ENCODE assay signal across 11 cellular contexts in the genomic region with DNA sequence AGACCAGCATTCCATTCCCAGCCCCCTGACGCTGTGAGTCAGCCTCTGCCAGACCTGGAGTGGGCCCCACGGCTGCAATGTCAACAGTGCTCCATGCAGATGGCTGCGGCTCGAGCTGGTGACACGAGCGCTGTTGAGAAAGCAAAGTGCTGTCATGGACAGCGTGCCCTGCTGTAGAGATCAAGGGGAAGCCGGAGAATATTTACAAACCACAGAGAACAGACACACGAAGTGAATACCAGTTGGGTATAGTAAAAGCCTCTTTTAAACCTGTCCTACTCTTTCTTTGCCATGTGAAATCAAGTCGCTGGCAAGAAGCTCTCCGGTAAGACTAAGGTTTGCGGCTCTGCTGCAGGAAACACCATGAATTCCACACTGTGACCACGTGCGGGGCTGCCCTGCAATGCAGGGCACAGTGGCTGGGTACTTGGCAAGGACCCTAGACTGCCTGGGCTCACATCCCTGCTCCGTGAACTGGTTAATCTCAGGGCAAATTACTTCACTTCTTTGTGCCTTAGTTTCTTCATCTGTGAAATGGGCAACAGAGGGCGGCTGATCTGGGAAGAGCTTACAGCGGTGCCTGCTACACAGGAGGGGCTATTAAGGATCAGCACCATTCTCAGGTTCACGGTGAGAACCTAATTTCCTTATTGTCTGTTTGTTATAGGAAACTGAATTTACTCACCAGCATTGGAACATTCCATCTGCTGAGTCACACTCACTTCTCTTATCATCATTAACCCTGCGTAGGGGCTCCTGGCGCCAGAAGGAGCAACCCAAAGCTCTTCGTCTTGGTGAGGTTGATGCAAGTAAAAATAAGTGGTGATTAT. TPM values are rescaled to one million over a fixed set of nuclear protein-coding genes. Genes with fewer than 3 reads are reported as not detected.
A peak's percentile ranks its signal among the peaks of the same experiment; 100 is the strongest.
DNase-seq lines count a peak whose midpoint lies in the region; ATAC-seq, FAIRE-seq and TF ChIP-seq lines count a peak whose summit lies in the region.
"Had no signal": no experiment of that assay in that cellular context is flagged by ENCODE, and none has a peak within 500 bp of the region (broad histone marks: within the 10 kb centered on the region; RNA-seq: fewer than 3 reads in every experiment).

No MANE protein-coding gene starts in this region.

- H4K20me1 ChIP-seq in HCT116 (ENCODE audit: insufficient read depth) (no peaks in the 10 kb centered on the region), PC-3 (ENCODE audit: low read length) (no peaks in the 10 kb centered on the region), endothelial cell of umbilical vein (replicated peaks; ENCODE audit: control insufficient read depth, extremely low read depth, insufficient read depth, low read length) (no peaks in the 10 kb centered on the region), osteoblast (ENCODE audit: insufficient read depth, low read length) (no peaks in the 10 kb centered on the region)

- H3K9me3 ChIP-seq in HCT116 (ENCODE audit: control insufficient read depth in 1 of 2, insufficient read depth in 1 of 2, low read depth in 1 of 2, low read length in 2 of 2) (no peaks in the 10 kb centered on the region), PC-3 (ENCODE audit: low read length) (no peaks in the 10 kb centered on the region), endothelial cell of umbilical vein (replicated peaks; ENCODE audit: control insufficient read depth, insufficient read depth, low read length) (no peaks in the 10 kb centered on the region), osteoblast (ENCODE audit: low read depth, low read length) (peaks cover 2% of the 10 kb centered on the region)

- H3K9ac ChIP-seq in HCT116 (ENCODE audit: low read length) (peak overlapping the region; percentile 65), PC-3 (ENCODE audit: low read length) (peak overlapping the region; percentile 76), endothelial cell of umbilical vein (replicated peaks; ENCODE audit: extremely low read depth, insufficient read depth, low read length) (peak overlapping the region; percentile 76)

- H3K79me2 ChIP-seq in HCT116 (ENCODE audit: insufficient read depth, low read length): no peaks in the 10 kb centered on the region
- H3K79me2 ChIP-seq in PC-3 (ENCODE audit: low read length): no peaks in the 10 kb centered on the region
- no peaks in the 10 kb centered on the region for H3K79me2 ChIP-seq in endothelial cell of umbilical vein (ENCODE audit: control insufficient read depth, insufficient read depth, low read length)
- no peaks in the 10 kb centered on the region for H3K79me2 ChIP-seq in osteoblast (ENCODE audit: insufficient read depth, low read length)

- no peaks in the 10 kb centered on the region for H3F3A ChIP-seq in PC-3 (ENCODE audit: low read length, unreplicated experiment)

- TF ChIP-seq RAD21 in HCT116 (IDR thresholded peaks at IDR 0.05; ENCODE audit: low read depth): peak; percentile 29; the same call in 1 of the 2 replicates

- intact Hi-C loops in HCT116 (cut with micrococcal nuclease): loop anchor here (1.0 kb wide), 1 partner anchor 23 kb away; no protein-coding TSS in a partner anchor
- intact Hi-C loops in PC-3 (cut with micrococcal nuclease): no loop called here
- intact Hi-C loops in endothelial cell of umbilical vein (cut with micrococcal nuclease): loop anchor here (1.0 kb wide), 3 partner anchors 23 to 256 kb away; no protein-coding TSS in a partner anchor

- H3K27ac ChIP-seq in HCT116 (ENCODE audit: low read depth, low read length): peak overlapping the region; percentile 96
- peak overlapping the region; percentile 93 for H3K27ac ChIP-seq in PC-3 (ENCODE audit: low read length)
- H3K27ac ChIP-seq in endothelial cell of umbilical vein (ENCODE audit: insufficient read depth, low read depth, low read length): peak overlapping the region; percentile 99
- H3K27ac ChIP-seq in osteoblast (ENCODE audit: low read depth, low read length): peak overlapping the region; percentile 78

- CTCF ChIA-PET in HCT116 (lab: Charles Lee): interaction anchor here (0.9 to 8.1 kb wide), 9 partner anchors 13 to 196 kb away, joined by 3 to 147 read pairs (median 5); no protein-coding TSS in a partner anchor
- CTCF ChIA-PET in PC-3 (lab: Charles Lee): interaction anchor here (0.6 to 1.1 kb wide), 4 partner anchors 11 to 195 kb away, joined by 3 to 5 read pairs (median 4); no protein-coding TSS in a partner anchor
- CTCF ChIA-PET in endothelial cell of umbilical vein (lab: Charles Lee): interaction anchor here (0.7 to 5.8 kb wide), 21 partner anchors 11 to 211 kb away, joined by 3 to 168 read pairs (median 4); partner anchors contain the start of gene MFNG

- DNase-seq in HCT116 (ENCODE audit: low read depth, low spot score): peak; percentile 85
- DNase-seq in PC-3: peak; percentile 84
- DNase-seq in endothelial cell of umbilical vein (ENCODE audit: low read depth, low spot score): peak; percentile 84
- no peak for DNase-seq in osteoblast (ENCODE audit: insufficient read length, low spot score, missing footprints)
- DNase-seq in stimulated activated CD4-positive, alpha-beta T cell treated with anti-CD3 and anti-CD28 coated beads, Interleukin-4, amount 100 ng/mL, for 4 hours: no peak
- DNase-seq in activated effector memory CD4-positive, alpha-beta T cell treated with anti-CD3 and anti-CD28 coated beads, Interleukin-2, amount 50 U/mL, for 16 hours: no peak
- no peak for DNase-seq in medulla oblongata (ENCODE audit: extremely low spot score)

- H3K4me3 ChIP-seq in HCT116 (replicated peaks in 1 of 2; ENCODE audit: low read depth in 1 of 2, low read length in 2 of 2) (peak overlapping the region; percentile 9 to 31; a peak in 2 of 4 replicates), PC-3 (ENCODE audit: low read length) (peak overlapping the region; percentile 37; the same call in 1 of the 2 replicates), endothelial cell of umbilical vein (replicated peaks in 1 of 3; ENCODE audit: insufficient read depth in 1 of 3, low read depth in 1 of 3, low read length in 3 of 3) (peak overlapping the region in 1 of 3 experiments; percentile 7), osteoblast (ENCODE audit: insufficient read depth, low read length) (peak overlapping the region; percentile 52)

- no peak for TF ChIP-seq POLR2A in HCT116 (IDR thresholded peaks at IDR 0.05; ENCODE audit: borderline replicate concordance, extremely low read depth, insufficient read depth, insufficient read length)
- no peak for TF ChIP-seq POLR2A in endothelial cell of umbilical vein (IDR thresholded peaks at IDR 0.05; ENCODE audit: low read depth, low read length)

- H3K4me1 ChIP-seq in HCT116 (ENCODE audit: control insufficient read depth in 1 of 2, insufficient read depth in 2 of 2, low read length in 2 of 2) (peaks cover 53 to 80% of the 10 kb centered on the region in 2 experiments), PC-3 (ENCODE audit: insufficient read depth, low read length) (peaks cover 25% of the 10 kb centered on the region), endothelial cell of umbilical vein (ENCODE audit: control insufficient read depth, extremely low read depth, insufficient read depth, low read length) (peaks cover 24% of the 10 kb centered on the region), osteoblast (ENCODE audit: insufficient read depth, low read length) (peaks cover 18% of the 10 kb centered on the region)

- H3K36me3 ChIP-seq in HCT116 (ENCODE audit: control insufficient read depth in 1 of 2, insufficient read depth in 2 of 2, low read length in 2 of 2) (no peaks in the 10 kb centered on the region), PC-3 (ENCODE audit: low read depth, low read length) (no peaks in the 10 kb centered on the region; the same call in 1 of the 2 replicates), endothelial cell of umbilical vein (ENCODE audit: control insufficient read depth in 2 of 2, extremely low read depth in 1 of 2, insufficient read depth in 2 of 2, low read length in 2 of 2) (no peaks in the 10 kb centered on the region), osteoblast (ENCODE audit: insufficient read depth, low read length) (no peaks in the 10 kb centered on the region)

- no peaks in the 10 kb centered on the region for H3K9me1 ChIP-seq in endothelial cell of umbilical vein (replicated peaks; ENCODE audit: control insufficient read depth, extremely low read depth, insufficient read depth, low read length)

- H3K27me3 ChIP-seq in HCT116 (ENCODE audit: insufficient read depth, low read length) (no peaks in the 10 kb centered on the region), PC-3 (ENCODE audit: low read length) (no peaks in the 10 kb centered on the region), endothelial cell of umbilical vein (ENCODE audit: control insufficient read depth in 2 of 2, insufficient read depth in 2 of 2, low read length in 2 of 2) (no peaks in the 10 kb centered on the region), osteoblast (ENCODE audit: insufficient read depth, low read length) (peaks cover 19% of the 10 kb centered on the region)

- FAIRE-seq in endothelial cell of umbilical vein (lab: Jason Lieb, UNC): peak; percentile 93
- FAIRE-seq: colon, TTC549 had no signal

- ATAC-seq in HCT116 (peak; percentile 49), PC-3 (peak; percentile 72), GM21723 (IDR thresholded peaks at IDR 0.05; ENCODE audit: unreplicated experiment) (no peak)
- ATAC-seq: natural killer cell treated with Interleukin-12 subunit alpha and Interleukin-12 subunit beta and Interleukin-15 and Interleukin-18, amount 100 ng/mL, for 72 hours had no signal

- RAD21 ChIA-PET in HCT116 (lab: Charles Lee; ENCODE audit: low non-redundant PET in 1 of 2, low total read pairs in 2 of 2, uncharacterized antibody in 2 of 2, unreplicated experiment in 2 of 2): interaction anchor here (0.6 to 6.7 kb wide), 4 partner anchors 14 to 138 kb away, joined by 3 to 63 read pairs (median 30); no protein-coding TSS in a partner anchor

- no peak overlapping the region for H2AFZ ChIP-seq in HCT116 (ENCODE audit: low read depth, low read length, poor library complexity, severe bottlenecking)
- peak overlapping the region; percentile 60 for H2AFZ ChIP-seq in PC-3 (ENCODE audit: low read length)
- peak overlapping the region; percentile 42 for H2AFZ ChIP-seq in endothelial cell of umbilical vein (ENCODE audit: low read depth, low read length)
- no peak overlapping the region for H2AFZ ChIP-seq in osteoblast (ENCODE audit: low read length)

- POLR2A ChIA-PET in HCT116 (lab: Charles Lee) (interaction anchor here (0.8 to 5.5 kb wide), 9 partner anchors 10 to 138 kb away, joined by 3 to 54 read pairs (median 4); no protein-coding TSS in a partner anchor), PC-3 (lab: Charles Lee; ENCODE audit: unreplicated experiment) (no interaction called here), endothelial cell of umbilical vein (lab: Charles Lee) (interaction anchor here (1.0 to 1.2 kb wide), 2 partner anchors 24 to 26 kb away, joined by 4 to 6 read pairs; no protein-coding TSS in a partner anchor)

- BruUV-seq in HCT116 (replicated peaks; lab: Mats Ljungman, UMichigan): TSS peak; percentile 74
- no TSS peak for BruUV-seq in PC-3 (replicated peaks; lab: Mats Ljungman, UMichigan)
- BruUV-seq in endothelial cell of umbilical vein (replicated peaks; lab: Mats Ljungman, UMichigan): TSS peak; percentile 86

- no peaks in the 10 kb centered on the region for H3K9me2 ChIP-seq in HCT116 (ENCODE audit: insufficient read depth)
- H3K9me2 ChIP-seq in PC-3 (replicated peaks; ENCODE audit: low read length): no peaks in the 10 kb centered on the region

- TF ChIP-seq CTCF in HCT116 (IDR thresholded peaks at IDR 0.05 in 2 of 3, conservative IDR thresholded peaks at IDR 0.05 in 1 of 3; ENCODE audit: borderline replicate concordance in 1 of 3, insufficient read depth in 1 of 3, low read depth in 2 of 3, low read length in 2 of 3) (no peak; a peak in 1 of 6 replicates), PC-3 (conservative IDR thresholded peaks at IDR 0.05; ENCODE audit: low read depth, low read length) (no peak), endothelial cell of umbilical vein (IDR thresholded peaks at IDR 0.05; ENCODE audit: extremely low read depth in 1 of 2, insufficient read depth in 1 of 2, low read depth in 1 of 2, low read length in 2 of 2) (no peak), osteoblast (IDR thresholded peaks at IDR 0.05; ENCODE audit: extremely low read depth, low read depth, low read length) (no peak)

- dilution Hi-C loops in endothelial cell of umbilical vein (cut with MboI; ENCODE audit: extremely low pct_ligation_motif_present, low sequenced_read_pairs): no loop called here

- H3K4me2 ChIP-seq in HCT116 (ENCODE audit: low read length) (peak overlapping the region; percentile 65), PC-3 (ENCODE audit: low read length) (peak overlapping the region; percentile 74), endothelial cell of umbilical vein (ENCODE audit: insufficient read depth, low read length) (peak overlapping the region; percentile 82), osteoblast (ENCODE audit: insufficient read depth, low read length) (peak overlapping the region; percentile 80)

RNA-seq across cellular contexts. Expression of gene ELFN2, which starts 27.8 kb away (rescaled TPM):
- total RNA-seq in HCT116 (2021; ENCODE audit: unreplicated experiment) (45.4 TPM), PC-3 (2014; rRNA removed) (10.0 and 14.5 TPM in 2 replicates), endothelial cell of umbilical vein (1.3 and 1.4 TPM in 2 replicates), osteoblast (under 0.01 and 0.29 TPM in 2 replicates)
- polyA plus RNA-seq in HCT116 (2012): 30.1 TPM in 2 replicates
- 0.33 and 0.41 TPM in 2 replicates for polyA plus RNA-seq in endothelial cell of umbilical vein
- polyA plus RNA-seq in endothelial cell of umbilical vein (2011; cell fraction: cytosol; rRNA removed): 0.23 and 0.34 TPM in 2 replicates
- polyA plus RNA-seq in endothelial cell of umbilical vein (2011; cell fraction: nucleus; rRNA removed): 0.72 and 0.76 TPM in 2 replicates
- polyA plus RNA-seq in endothelial cell of umbilical vein (2012): 4.9 and 5.1 TPM in 2 replicates
- polyA minus RNA-seq in endothelial cell of umbilical vein: 0.24 and 0.34 TPM in 2 replicates
- 0.20 TPM for polyA minus RNA-seq in endothelial cell of umbilical vein (2011; cell fraction: cytosol; rRNA and poly(A)+ RNA removed)
- 0.29 and 0.43 TPM in 2 replicates for polyA minus RNA-seq in endothelial cell of umbilical vein (2011; cell fraction: nucleus; rRNA and poly(A)+ RNA removed)

RNA-seq across cellular contexts. Expression of gene MFNG, which starts 31.1 kb away (rescaled TPM):
- 4.5 TPM for total RNA-seq in HCT116 (2021; ENCODE audit: unreplicated experiment)
- polyA plus RNA-seq in HCT116 (2012): 3.3 and 3.4 TPM in 2 replicates
- 1.7 and 2.4 TPM in 2 replicates for total RNA-seq in PC-3 (2014; rRNA removed)
- 188 and 197 TPM in 2 replicates for total RNA-seq in endothelial cell of umbilical vein
- polyA plus RNA-seq in endothelial cell of umbilical vein: 257 and 379 TPM in 2 replicates
- polyA plus RNA-seq in endothelial cell of umbilical vein (2011; cell fraction: cytosol; rRNA removed): 194 and 222 TPM in 2 replicates
- 127 and 141 TPM in 2 replicates for polyA plus RNA-seq in endothelial cell of umbilical vein (2011; cell fraction: nucleus; rRNA removed)
- 125 and 143 TPM in 2 replicates for polyA plus RNA-seq in endothelial cell of umbilical vein (2012)
- polyA minus RNA-seq in endothelial cell of umbilical vein: 112 and 155 TPM in 2 replicates
- polyA minus RNA-seq in endothelial cell of umbilical vein (2011; cell fraction: cytosol; rRNA and poly(A)+ RNA removed): not detected
- 35.3 and 50.5 TPM in 2 replicates for polyA minus RNA-seq in endothelial cell of umbilical vein (2011; cell fraction: nucleus; rRNA and poly(A)+ RNA removed)
- 0.29 and 0.72 TPM in 2 replicates for total RNA-seq in osteoblast

Comparison
In these comparisons a context has a peak if more than half of its experiments do, and no peak if none do; other contexts are left out.
1. DNase-seq: peak in HCT116 (single experiment), PC-3 (single experiment) and endothelial cell of umbilical vein (single experiment); none in osteoblast (single experiment), stimulated activated CD4-positive, alpha-beta T cell treated with anti-CD3 and anti-CD28 coated beads, Interleukin-4, amount 100 ng/mL, for 4 hours (0 of 2), activated effector memory CD4-positive, alpha-beta T cell treated with anti-CD3 and anti-CD28 coated beads, Interleukin-2, amount 50 U/mL, for 16 hours (single experiment) and medulla oblongata (single experiment).
2. H2AFZ ChIP-seq: peak in PC-3 (single experiment) and endothelial cell of umbilical vein (single experiment); none in HCT116 (single experiment) and osteoblast (single experiment).
3. RNA of gene MFNG, which starts 31.1 kb away (total RNA-seq): 188 to 197 TPM in endothelial cell of umbilical vein; 4.5 TPM in HCT116 (single experiment), 1.7 to 2.4 TPM in PC-3 and 0.29 to 0.72 TPM in osteoblast; every median in the first group is over 10 times any median in the second.
4. Peak in every context shown above with its lines, with median percentiles within 50 percentile points of each other: H3K27ac ChIP-seq, H3K4me2 ChIP-seq and H3K9ac ChIP-seq.